In genomic region chr6:169831450-169832246, GRCh38 we compare ENCODE assay signal across 9 cellular contexts.
DNase-seq lines count a peak whose midpoint lies in the region; ATAC-seq and TF ChIP-seq lines count a peak whose summit lies in the region.
"Had no signal": no experiment of that assay in that cellular context is flagged by ENCODE, and none has a peak within 500 bp of the region (broad histone marks: within the 10 kb centered on the region; RNA-seq: fewer than 3 reads in every experiment).

No MANE protein-coding gene starts in this region.

- DNase-seq in NCI-H1436 (lab: John Stamatoyannopoulos, UW) (peak; percentile 69), NCI-H1436 treated with DMSO at 0.1 percent for 48 hours (lab: John Stamatoyannopoulos, UW) (no peak), HS-27A (ENCODE audit: low read depth) (peak; percentile 14), esophagus squamous epithelium (lab: John Stamatoyannopoulos, UW) (no peak), natural killer cell (peak; percentile 69)
- DNase-seq in activated T-cell treated with anti-CD3 and anti-CD28 coated beads, Interleukin-2, amount 50 U/mL, for 4 hours: peak; percentile 65
- peak; percentile 25 to 40 for DNase-seq in stimulated activated CD8-positive, alpha-beta memory T cell treated with anti-CD3 and anti-CD28 coated beads, Interleukin-7, amount 100 ng/mL, for 48 hours (ENCODE audit: extremely low read depth in 1 of 2, low read depth in 1 of 2)

- TF ChIP-seq CTCF in OCI-LY3 (IDR thresholded peaks at IDR 0.05; ENCODE audit: low read depth, low read length) (peak; percentile 68), esophagus squamous epithelium (IDR thresholded peaks at IDR 0.05) (peak; percentile 85 to 95 (median 92)), natural killer cell (IDR thresholded peaks at IDR 0.05) (peak; percentile 97)

- 16 to 37% methylated on average over 19 to 25 of the region's 32 CpGs for WGBS in esophagus squamous epithelium, 2 donors

- H3K4me3 ChIP-seq in OCI-LY3 (ENCODE audit: low read length): no peak overlapping the region
- no peak overlapping the region for H3K4me3 ChIP-seq in esophagus squamous epithelium

- no peak overlapping the region for H3K9ac ChIP-seq in OCI-LY3 (ENCODE audit: low read length)

- H3K36me3 Mint-ChIP-seq in activated T-cell treated with anti-CD3 and anti-CD28 coated beads, Interleukin-2, amount 50 U/mL, for 4 hours (ENCODE audit: insufficient read depth): no peaks in the 10 kb centered on the region
- H3K36me3 Mint-ChIP-seq in natural killer cell: peaks cover 3% of the 10 kb centered on the region

- H3K27ac Mint-ChIP-seq in natural killer cell: no peak overlapping the region
- H3K27ac Mint-ChIP-seq: stimulated activated naive CD8-positive, alpha-beta T cell treated with anti-CD3 and anti-CD28 coated beads, Interleukin-15, Interleukin-2, amounts not matched to agents 100 ng/mL and 50 ng/mL, for 24 hours had no signal

- H3K36me3 ChIP-seq in OCI-LY3 (replicated peaks; ENCODE audit: low read depth, low read length) (no peaks in the 10 kb centered on the region), esophagus squamous epithelium (no peaks in the 10 kb centered on the region)

- H3K27me3 Mint-ChIP-seq in activated T-cell treated with anti-CD3 and anti-CD28 coated beads, Interleukin-2, amount 50 U/mL, for 4 hours (ENCODE audit: low read depth): peaks cover 37% of the 10 kb centered on the region
- H3K27me3 Mint-ChIP-seq in natural killer cell (ENCODE audit: low read depth in 2 of 2): peaks cover 53 to 69% of the 10 kb centered on the region in 2 donors

- H4K20me1 ChIP-seq in OCI-LY3 (ENCODE audit: insufficient read depth, low read length): no peaks in the 10 kb centered on the region

- no peak overlapping the region for H2AFZ ChIP-seq in OCI-LY3 (ENCODE audit: low read depth, low read length)

- ATAC-seq in activated T-cell treated with anti-CD3 and anti-CD28 coated beads, Interleukin-2, amount 50 U/mL, for 4 hours: peak; percentile 73 to 77
- peak; percentile 73 to 87 (median 86) for ATAC-seq in natural killer cell

- intact Hi-C loops in esophagus squamous epithelium (cut with DNase I) (loop anchor here (10.0 kb wide), 2 partner anchors 123 to 693 kb away; no protein-coding TSS in a partner anchor), natural killer cell (cut with micrococcal nuclease) (loop anchor here (1.0 kb wide), 2 partner anchors 686 to 698 kb away; no protein-coding TSS in a partner anchor)

- TF ChIP-seq POLR2A in esophagus squamous epithelium (IDR thresholded peaks at IDR 0.05): no peak

- no peaks in the 10 kb centered on the region for H3K79me2 ChIP-seq in OCI-LY3 (ENCODE audit: low read length)

- H3K4me3 Mint-ChIP-seq in activated T-cell treated with anti-CD3 and anti-CD28 coated beads, Interleukin-2, amount 50 U/mL, for 4 hours: no peak overlapping the region
- no peak overlapping the region for H3K4me3 Mint-ChIP-seq in natural killer cell
- H3K4me3 Mint-ChIP-seq: stimulated activated naive CD8-positive, alpha-beta T cell treated with anti-CD3 and anti-CD28 coated beads, Interleukin-15, Interleukin-2, amounts not matched to agents 100 ng/mL and 50 ng/mL, for 24 hours had no signal

- H3K27me3 ChIP-seq in OCI-LY3 (ENCODE audit: low read depth, low read length) (0 out of 2 replicates have a peak, but pooled peaks cover 8% of the 10 kb centered on the region), esophagus squamous epithelium (peaks cover 0 to 20% (median 0%) of the 10 kb centered on the region in 4 donors)

- peaks cover 1% of the 10 kb centered on the region for H3K4me1 Mint-ChIP-seq in activated T-cell treated with anti-CD3 and anti-CD28 coated beads, Interleukin-2, amount 50 U/mL, for 4 hours (ENCODE audit: low read depth)
- peaks cover 11 to 17% of the 10 kb centered on the region in 2 donors for H3K4me1 Mint-ChIP-seq in natural killer cell

- H3K9me3 ChIP-seq in OCI-LY3 (ENCODE audit: insufficient read depth, low read length): no peaks in the 10 kb centered on the region
- peaks cover 0 to 3% (median 0%) of the 10 kb centered on the region in 3 donors for H3K9me3 ChIP-seq in esophagus squamous epithelium

- H3K4me2 ChIP-seq in OCI-LY3 (ENCODE audit: low read length): no peak overlapping the region

- peaks cover 4% of the 10 kb centered on the region for H3K9me3 Mint-ChIP-seq in activated T-cell treated with anti-CD3 and anti-CD28 coated beads, Interleukin-2, amount 50 U/mL, for 4 hours
- no peaks in the 10 kb centered on the region for H3K9me3 Mint-ChIP-seq in natural killer cell

- no peaks in the 10 kb centered on the region for H3K4me1 ChIP-seq in OCI-LY3 (ENCODE audit: low read length)
- peaks cover 0 to 17% (median 10%) of the 10 kb centered on the region in 3 donors for H3K4me1 ChIP-seq in esophagus squamous epithelium

- H3K27ac ChIP-seq in OCI-LY3 (ENCODE audit: low read length) (no peak overlapping the region), esophagus squamous epithelium (no peak overlapping the region)

Comparison
In these comparisons a context has a peak if more than half of its experiments do, and no peak if none do; other contexts are left out.
1. DNase-seq: peak in NCI-H1436 (single experiment), HS-27A (single experiment), activated T-cell treated with anti-CD3 and anti-CD28 coated beads, Interleukin-2, amount 50 U/mL, for 4 hours (single experiment), natural killer cell (single experiment) and stimulated activated CD8-positive, alpha-beta memory T cell treated with anti-CD3 and anti-CD28 coated beads, Interleukin-7, amount 100 ng/mL, for 48 hours (2 of 2); none in NCI-H1436 treated with DMSO at 0.1 percent for 48 hours (single experiment) and esophagus squamous epithelium (single experiment).
2. Peak in every context shown above with its lines, with median percentiles within 50 percentile points of each other: CTCF ChIP-seq.